ENCODE assay signal across 8 cellular contexts in the genomic region with DNA sequence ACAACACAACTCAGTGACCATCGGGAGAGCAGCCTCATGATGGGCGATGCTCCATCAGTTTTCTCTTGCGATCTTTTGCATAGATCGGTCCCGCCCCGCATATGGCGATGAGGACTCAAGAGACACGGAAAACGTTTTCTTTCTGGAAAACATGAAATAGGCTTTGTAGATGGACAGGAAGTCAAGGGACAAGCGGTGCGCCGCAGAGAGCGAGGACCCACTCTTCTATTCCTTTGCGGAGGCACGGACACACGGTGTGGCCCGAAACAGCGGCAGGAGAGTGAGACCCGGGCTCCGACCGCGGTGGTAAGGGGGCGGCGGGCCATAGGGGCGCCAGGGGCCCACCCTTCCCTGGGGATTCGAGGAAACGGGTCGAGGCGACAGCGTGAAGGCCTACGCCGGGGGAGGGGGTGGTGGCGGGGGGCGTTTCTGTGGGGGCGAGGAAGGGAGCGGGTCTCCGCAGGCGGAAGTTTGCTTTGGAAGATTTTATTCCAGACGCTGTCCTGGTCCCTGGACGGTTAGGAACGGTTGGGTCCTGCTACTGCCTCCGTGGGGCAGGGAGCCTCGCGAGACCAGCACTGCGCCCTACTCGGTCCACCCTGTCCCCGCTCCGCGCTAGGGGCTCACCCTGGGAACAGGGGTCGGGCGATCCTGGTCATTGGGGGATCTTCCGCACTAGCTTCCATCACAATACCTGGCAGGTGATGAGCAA. TPM values are rescaled to one million over a fixed set of nuclear protein-coding genes. Genes with fewer than 3 reads are reported as not detected.
A peak's percentile ranks its signal among the peaks of the same experiment; 100 is the strongest.
DNase-seq lines count a peak whose midpoint lies in the region; ATAC-seq and TF ChIP-seq lines count a peak whose summit lies in the region.

No MANE protein-coding gene starts in this region.

- H3K36me3 ChIP-seq in aorta (ENCODE audit: control insufficient read depth in 1 of 2, insufficient read depth in 2 of 2, low read length in 1 of 2) = no peaks in the 10 kb centered on the region

- H3K27ac Mint-ChIP-seq in HFFc6 (no peak overlapping the region; the same call in 1 of the 2 replicates), mesothelial cell of epicardium (peak overlapping the region; percentile 85)
- H3K27ac Mint-ChIP-seq in dendritic cell treated with granulocyte-macrophage colony-stimulating factor and Interleukin-4, amounts not matched to agents 40 ng/mL and 50 ng/mL, for 4 days = peak overlapping the region; percentile 91

- H3K4me1 ChIP-seq in aorta (ENCODE audit: control insufficient read depth in 1 of 2, insufficient read depth in 2 of 2, low read length in 2 of 2) = no peaks in the 10 kb centered on the region

- H3K27me3 Mint-ChIP-seq in HFFc6 (ENCODE audit: insufficient read depth) (peaks cover 14% of the 10 kb centered on the region), mesothelial cell of epicardium (ENCODE audit: low read depth) (peaks cover 8% of the 10 kb centered on the region)
- H3K27me3 Mint-ChIP-seq in dendritic cell treated with granulocyte-macrophage colony-stimulating factor and Interleukin-4, amounts not matched to agents 40 ng/mL and 50 ng/mL, for 4 days = no peaks in the 10 kb centered on the region

- peak overlapping the region; percentile 89 for H3K4me3 Mint-ChIP-seq in HFFc6
- peak overlapping the region; percentile 95 for H3K4me3 Mint-ChIP-seq in dendritic cell treated with granulocyte-macrophage colony-stimulating factor and Interleukin-4, amounts not matched to agents 40 ng/mL and 50 ng/mL, for 4 days
- H3K4me3 Mint-ChIP-seq in mesothelial cell of epicardium = peak overlapping the region; percentile 85

- H3K4me1 Mint-ChIP-seq in HFFc6 (ENCODE audit: low read depth) = peaks cover 25% of the 10 kb centered on the region
- peaks cover 38% of the 10 kb centered on the region for H3K4me1 Mint-ChIP-seq in dendritic cell treated with granulocyte-macrophage colony-stimulating factor and Interleukin-4, amounts not matched to agents 40 ng/mL and 50 ng/mL, for 4 days (ENCODE audit: low read depth)
- H3K4me1 Mint-ChIP-seq in mesothelial cell of epicardium = peaks cover 15% of the 10 kb centered on the region

- DNase-seq in CMK (ENCODE audit: low read depth) (peak; percentile 38), HFFc6 (no peak), RKO (ENCODE audit: low spot score) (peak; percentile 61), mesothelial cell of epicardium (ENCODE audit: low spot score in 2 of 2, unreplicated experiment in 2 of 2) (no peak), aorta (no peak), OCI-M1 (lab: John Stamatoyannopoulos, UW) (no peak)
- DNase-seq in stimulated activated CD4-positive, alpha-beta T cell treated with anti-CD3 and anti-CD28 coated beads, Interleukin-1b, Interleukin-23, amount 100 ng/mL, for 48 hours = no peak

- H3K4me3 ChIP-seq in aorta (ENCODE audit: low read length in 2 of 2) = peak overlapping the region; percentile 66 to 84

- ATAC-seq in aorta (ENCODE audit: low FRiP score) = peak; percentile 56

- H3K9me3 Mint-ChIP-seq in HFFc6 (no peaks in the 10 kb centered on the region), mesothelial cell of epicardium (no peaks in the 10 kb centered on the region)
- no peaks in the 10 kb centered on the region for H3K9me3 Mint-ChIP-seq in dendritic cell treated with granulocyte-macrophage colony-stimulating factor and Interleukin-4, amounts not matched to agents 40 ng/mL and 50 ng/mL, for 4 days

- intact Hi-C loops in dendritic cell treated with granulocyte-macrophage colony-stimulating factor and Interleukin-4, amounts not matched to agents 40 ng/mL and 50 ng/mL, for 4 days (cut with micrococcal nuclease) = loop anchor here (2.0 kb wide), 1 partner anchor 28 kb away; the partner anchor contains the start of gene MRPL9
- intact Hi-C loops in aorta (cut with DNase I) = no loop called here

- H3K27me3 ChIP-seq in aorta (ENCODE audit: control insufficient read depth in 1 of 2, insufficient read depth in 2 of 2, low read length in 1 of 2) = no peaks in the 10 kb centered on the region

- WGBS in aorta, 2 donors = 1% methylated on average over 46 to 52 of the region's 52 CpGs

- TF ChIP-seq CTCF in HFFc6 (IDR thresholded peaks at IDR 0.05) = no peak
- TF ChIP-seq CTCF in mesothelial cell of epicardium (IDR thresholded peaks at IDR 0.05; ENCODE audit: unreplicated experiment) = no peak

- peak overlapping the region in 1 of 2 donors; percentile 25 for H3K27ac ChIP-seq in aorta (ENCODE audit: low read depth in 1 of 2, low read length in 2 of 2)

- no peaks in the 10 kb centered on the region for H3K36me3 Mint-ChIP-seq in HFFc6 (ENCODE audit: low read depth)
- H3K36me3 Mint-ChIP-seq in dendritic cell treated with granulocyte-macrophage colony-stimulating factor and Interleukin-4, amounts not matched to agents 40 ng/mL and 50 ng/mL, for 4 days (ENCODE audit: low read depth) = peaks cover 41% of the 10 kb centered on the region
- H3K36me3 Mint-ChIP-seq in mesothelial cell of epicardium = no peaks in the 10 kb centered on the region

- no peaks in the 10 kb centered on the region for H3K9me3 ChIP-seq in aorta (ENCODE audit: control insufficient read depth, low read length)

RNA-seq across cellular contexts. Expression of gene TDRKH, which starts 0.8 kb away (rescaled TPM):
- total RNA-seq in HFFc6 (2021; fragmentation: NEBNext Ultra II Directional; extraction: Animal tissue kit (Norgen Biotek cat#: 25700)) = 1 to 10 TPM; 1.1 to 2.0 (median 1.5) TPM
- total RNA-seq in mesothelial cell of epicardium (8.2 to 9.9 TPM (median 8.4 TPM) in 3 replicates), aorta (1 to 10 TPM; 3.7 to 9.1 TPM)
- 1 to 10 TPM; 1.5 to 2.5 TPM for polyA plus RNA-seq in aorta

RNA-seq across cellular contexts. Expression of gene LINGO4, which starts 14.1 kb away (rescaled TPM):
- not detected for total RNA-seq in HFFc6 (2021; fragmentation: NEBNext Ultra II Directional; extraction: Animal tissue kit (Norgen Biotek cat#: 25700))
- total RNA-seq in mesothelial cell of epicardium (not detected in 3 replicates), aorta (not detected)
- polyA plus RNA-seq in aorta = not detected

RNA-seq across cellular contexts. Expression of gene MRPL9, which starts 27.8 kb away (rescaled TPM):
- total RNA-seq in HFFc6 (2021; fragmentation: NEBNext Ultra II Directional; extraction: Animal tissue kit (Norgen Biotek cat#: 25700)) = 100 to 1,000 TPM in 2 of 6 experiments, 10 to 100 TPM in 4; 91.4 to 116 (median 96.2) TPM
- total RNA-seq in mesothelial cell of epicardium = 70.6 to 73.1 TPM (median 72.0 TPM) in 3 replicates
- total RNA-seq in aorta = 10 to 100 TPM; 38.7 to 52.7 TPM
- 10 to 100 TPM; 39.7 to 58.9 TPM for polyA plus RNA-seq in aorta

RNA-seq across cellular contexts. Expression of gene RORC, which starts 40.5 kb away (rescaled TPM):
- total RNA-seq in HFFc6 (2021; fragmentation: NEBNext Ultra II Directional; extraction: Animal tissue kit (Norgen Biotek cat#: 25700)) = not detected
- total RNA-seq in mesothelial cell of epicardium (not detected in 3 replicates), aorta (under 1 TPM in 1 of 2 donors, not detected in 1; 0.24 TPM)
- polyA plus RNA-seq in aorta = 1 to 10 TPM in 1 of 2 donors, under 1 TPM in 1; 0.10 to 1.6 TPM

RNA-seq across cellular contexts. Expression of gene C2CD4D, which starts 48.5 kb away (rescaled TPM):
- total RNA-seq in HFFc6 (2021; fragmentation: NEBNext Ultra II Directional; extraction: Animal tissue kit (Norgen Biotek cat#: 25700)) = not detected
- 0.38 to 0.65 TPM (median 0.53 TPM) in 3 replicates for total RNA-seq in mesothelial cell of epicardium
- total RNA-seq in aorta = not detected
- not detected for polyA plus RNA-seq in aorta

Comparison
In these comparisons a context has a peak if more than half of its experiments do, and no peak if none do; other contexts are left out.
1. DNase-seq: peak in CMK (single experiment) and RKO (single experiment); none in HFFc6 (single experiment), mesothelial cell of epicardium (0 of 2), aorta (0 of 2), OCI-M1 (single experiment) and stimulated activated CD4-positive, alpha-beta T cell treated with anti-CD3 and anti-CD28 coated beads, Interleukin-1b, Interleukin-23, amount 100 ng/mL, for 48 hours (single experiment).
2. Peak in every context shown above with its lines, with median percentiles within 50 percentile points of each other: H3K4me3 Mint-ChIP-seq.